17 cellular contexts compared by ENCODE assay signal in genomic region chr3:31766654-31767053, GRCh38.
A peak's percentile ranks its signal among the peaks of the same experiment; 100 is the strongest.
DNase-seq lines count a peak whose midpoint lies in the region; ATAC-seq and TF ChIP-seq lines count a peak whose summit lies in the region.
"Had no signal": no experiment of that assay in that cellular context is flagged by ENCODE, and none has a peak within 500 bp of the region (broad histone marks: within the 10 kb centered on the region; RNA-seq: fewer than 3 reads in every experiment).

No MANE protein-coding gene starts in this region.

- no peak overlapping the region for H3K4me3 ChIP-seq in OCI-LY7 (ENCODE audit: low read depth, low read length, poor library complexity, severe bottlenecking)
- H3K4me3 ChIP-seq: BLaER1 treated with 17β-estradiol and CSF1 and Interleukin-3, amounts not matched to agents 10 nM and 100 nM; GM23248 had no signal

- POLR2A ChIA-PET in OCI-LY7 (lab: Charles Lee) = interaction anchor here (0.6 kb wide), 3 partner anchors 24 to 707 kb away, joined by 3 to 4 read pairs (median 3); no protein-coding TSS in a partner anchor

- H3K36me3 ChIP-seq in OCI-LY7 (ENCODE audit: insufficient read depth, low read length) = peaks cover 66% of the 10 kb centered on the region
- H3K36me3 ChIP-seq: BLaER1 treated with 17β-estradiol and CSF1 and Interleukin-3, amounts not matched to agents 10 nM and 100 nM had no signal

- H3K79me2 ChIP-seq in OCI-LY7 (ENCODE audit: insufficient read depth, low read depth, low read length) = peaks cover 29% of the 10 kb centered on the region; the same call in 1 of the 2 replicates

- TF ChIP-seq CTCF in OCI-LY7 (conservative IDR thresholded peaks at IDR 0.05; ENCODE audit: low read length) = no peak

- intact Hi-C loops in activated CD4-positive, alpha-beta T cell treated with anti-CD3 and anti-CD28 coated beads, Interleukin-2, amount 10 ng/mL, durations not matched to agents 24 days and 14 days (cut with micrococcal nuclease) = loop anchor here (5.0 kb wide), 1 partner anchor 999 kb away; no protein-coding TSS in a partner anchor
- intact Hi-C loops in activated T-helper 1 cell treated with anti-CD3 and anti-CD28 coated beads, Interleukin-12 subunit alpha, Interleukin-12 subunit beta, Interleukin-2, Interleukin-4 antibody, amounts not matched to agents 30 ng/mL and 10 ng/mL and 1 ng/mL, durations not matched to agents 14 hours and 24 hours and 36 hours (cut with micrococcal nuclease) = loop anchor here (5.0 to 10.0 kb wide), 2 partner anchors 922 to 1724 kb away; no protein-coding TSS in a partner anchor
- intact Hi-C loops in OCI-LY7 (cut with micrococcal nuclease; ENCODE audit: unreplicated experiment) = no loop called here

- H3K36me3 Mint-ChIP-seq in activated CD4-positive, alpha-beta T cell treated with anti-CD3 and anti-CD28 coated beads, Interleukin-2, amount 10 ng/mL, durations not matched to agents 24 days and 14 days (ENCODE audit: low read depth) = no peaks in the 10 kb centered on the region
- H3K36me3 Mint-ChIP-seq in activated T-helper 1 cell treated with anti-CD3 and anti-CD28 coated beads, Interleukin-12 subunit alpha, Interleukin-12 subunit beta, Interleukin-2, Interleukin-4 antibody, amounts not matched to agents 30 ng/mL and 10 ng/mL and 1 ng/mL, durations not matched to agents 14 hours and 24 hours and 36 hours (ENCODE audit: low read depth) = peaks cover 2% of the 10 kb centered on the region
- peaks cover 24% of the 10 kb centered on the region for H3K36me3 Mint-ChIP-seq in stimulated activated memory B cell treated with anti-CD40 and anti-IgM and Interleukin-4, amounts not matched to agents 10 μg/mL and 1 μg/mL and 100 μg/mL, for 72 hours
- H3K36me3 Mint-ChIP-seq: CD4-positive, CD25-positive, alpha-beta regulatory T cell had no signal

- H3K4me2 ChIP-seq in OCI-LY7 (ENCODE audit: low read length) = no peak overlapping the region

- no peak overlapping the region for H3K4me3 Mint-ChIP-seq in activated CD4-positive, alpha-beta T cell treated with anti-CD3 and anti-CD28 coated beads, Interleukin-2, amount 10 ng/mL, durations not matched to agents 24 days and 14 days
- H3K4me3 Mint-ChIP-seq in activated T-helper 1 cell treated with anti-CD3 and anti-CD28 coated beads, Interleukin-12 subunit alpha, Interleukin-12 subunit beta, Interleukin-2, Interleukin-4 antibody, amounts not matched to agents 30 ng/mL and 10 ng/mL and 1 ng/mL, durations not matched to agents 14 hours and 24 hours and 36 hours = no peak overlapping the region
- H3K4me3 Mint-ChIP-seq in stimulated activated memory B cell treated with anti-CD40 and anti-IgM and Interleukin-4, amounts not matched to agents 10 μg/mL and 1 μg/mL and 100 μg/mL, for 72 hours = no peak overlapping the region
- H3K4me3 Mint-ChIP-seq: CD4-positive, CD25-positive, alpha-beta regulatory T cell had no signal

- no TSS peak for BruUV-seq in OCI-LY7 (replicated peaks; lab: Mats Ljungman, UMichigan)

- H3K4me1 ChIP-seq in OCI-LY7 (ENCODE audit: insufficient read depth, low read length, poor library complexity, severe bottlenecking) = peaks cover 13% of the 10 kb centered on the region

- H4K20me1 ChIP-seq in OCI-LY7 (ENCODE audit: insufficient read depth, low read length) = no peaks in the 10 kb centered on the region
- H4K20me1 ChIP-seq: BLaER1 treated with 17β-estradiol and CSF1 and Interleukin-3, amounts not matched to agents 10 nM and 100 nM had no signal

- H3K4me1 Mint-ChIP-seq in activated CD4-positive, alpha-beta T cell treated with anti-CD3 and anti-CD28 coated beads, Interleukin-2, amount 10 ng/mL, durations not matched to agents 24 days and 14 days = peaks cover 51% of the 10 kb centered on the region
- peaks cover 77% of the 10 kb centered on the region for H3K4me1 Mint-ChIP-seq in activated T-helper 1 cell treated with anti-CD3 and anti-CD28 coated beads, Interleukin-12 subunit alpha, Interleukin-12 subunit beta, Interleukin-2, Interleukin-4 antibody, amounts not matched to agents 30 ng/mL and 10 ng/mL and 1 ng/mL, durations not matched to agents 14 hours and 24 hours and 36 hours (ENCODE audit: low read depth)
- peaks cover 70% of the 10 kb centered on the region for H3K4me1 Mint-ChIP-seq in stimulated activated memory B cell treated with anti-CD40 and anti-IgM and Interleukin-4, amounts not matched to agents 10 μg/mL and 1 μg/mL and 100 μg/mL, for 72 hours

- peak overlapping the region; percentile 38 for H3K27ac Mint-ChIP-seq in activated CD4-positive, alpha-beta T cell treated with anti-CD3 and anti-CD28 coated beads, Interleukin-2, amount 10 ng/mL, durations not matched to agents 24 days and 14 days
- peak overlapping the region; percentile 62 for H3K27ac Mint-ChIP-seq in activated T-helper 1 cell treated with anti-CD3 and anti-CD28 coated beads, Interleukin-12 subunit alpha, Interleukin-12 subunit beta, Interleukin-2, Interleukin-4 antibody, amounts not matched to agents 30 ng/mL and 10 ng/mL and 1 ng/mL, durations not matched to agents 14 hours and 24 hours and 36 hours
- peak overlapping the region; percentile 9 for H3K27ac Mint-ChIP-seq in stimulated activated memory B cell treated with anti-CD40 and anti-IgM and Interleukin-4, amounts not matched to agents 10 μg/mL and 1 μg/mL and 100 μg/mL, for 72 hours

- no peak overlapping the region for H3K27ac ChIP-seq in OCI-LY7 (ENCODE audit: low read depth, low read length, poor library complexity, severe bottlenecking)
- H3K27ac ChIP-seq: 22Rv1; BLaER1 treated with 17β-estradiol and CSF1 and Interleukin-3, amounts not matched to agents 10 nM and 100 nM; GM23248 had no signal

- no peaks in the 10 kb centered on the region for H3K27me3 Mint-ChIP-seq in activated CD4-positive, alpha-beta T cell treated with anti-CD3 and anti-CD28 coated beads, Interleukin-2, amount 10 ng/mL, durations not matched to agents 24 days and 14 days
- H3K27me3 Mint-ChIP-seq in activated T-helper 1 cell treated with anti-CD3 and anti-CD28 coated beads, Interleukin-12 subunit alpha, Interleukin-12 subunit beta, Interleukin-2, Interleukin-4 antibody, amounts not matched to agents 30 ng/mL and 10 ng/mL and 1 ng/mL, durations not matched to agents 14 hours and 24 hours and 36 hours (ENCODE audit: insufficient read depth) = no peaks in the 10 kb centered on the region
- no peaks in the 10 kb centered on the region for H3K27me3 Mint-ChIP-seq in stimulated activated memory B cell treated with anti-CD40 and anti-IgM and Interleukin-4, amounts not matched to agents 10 μg/mL and 1 μg/mL and 100 μg/mL, for 72 hours
- H3K27me3 Mint-ChIP-seq: CD4-positive, CD25-positive, alpha-beta regulatory T cell had no signal

- CTCF ChIA-PET in OCI-LY7 (lab: Charles Lee; ENCODE audit: unreplicated experiment) = no interaction called here

- no peaks in the 10 kb centered on the region for H3K9me3 ChIP-seq in OCI-LY7 (ENCODE audit: low read length)
- H3K9me3 ChIP-seq: BLaER1 treated with 17β-estradiol and CSF1 and Interleukin-3, amounts not matched to agents 10 nM and 100 nM had no signal

- no peaks in the 10 kb centered on the region for H3K9me2 ChIP-seq in OCI-LY7 (ENCODE audit: insufficient read depth, low read length)

- ATAC-seq in stimulated activated memory B cell treated with anti-CD40 and anti-IgM and Interleukin-4, amounts not matched to agents 10 μg/mL and 1 μg/mL and 100 μg/mL, for 72 hours = no peak
- ATAC-seq in HG03460 (IDR thresholded peaks at IDR 0.05; ENCODE audit: unreplicated experiment) = no peak
- ATAC-seq: HCT116, HepG2 had no signal

- DNase-seq in activated CD4-positive, alpha-beta T cell treated with anti-CD3 and anti-CD28 coated beads, Interleukin-2, amount 10 ng/mL, durations not matched to agents 24 days and 14 days = no peak
- DNase-seq in activated CD4-positive, alpha-beta T cell treated with anti-CD3 and anti-CD28 coated beads, Interleukin-2, amount 50 U/mL, for 4 hours = no peak
- DNase-seq in M059J (ENCODE audit: low read depth) (peak; percentile 35), glomerular visceral epithelial cell (ENCODE audit: extremely low spot score) (no peak), OCI-LY7 (ENCODE audit: low spot score) (no peak)
- DNase-seq in activated T-helper 1 cell treated with anti-CD3 and anti-CD28 coated beads, Interleukin-12 subunit alpha, Interleukin-12 subunit beta, Interleukin-2, Interleukin-4 antibody, amounts not matched to agents 30 ng/mL and 10 ng/mL and 1 ng/mL, durations not matched to agents 14 hours and 24 hours and 36 hours (ENCODE audit: low spot score) = no peak
- DNase-seq: AML-193, DMS53, GF-D8, GM23248 had no signal

- H2AFZ ChIP-seq in OCI-LY7 (ENCODE audit: low read length) = no peak overlapping the region
- H2AFZ ChIP-seq: GM23248 had no signal

- no peaks in the 10 kb centered on the region for H3K9me3 Mint-ChIP-seq in activated CD4-positive, alpha-beta T cell treated with anti-CD3 and anti-CD28 coated beads, Interleukin-2, amount 10 ng/mL, durations not matched to agents 24 days and 14 days
- H3K9me3 Mint-ChIP-seq in activated T-helper 1 cell treated with anti-CD3 and anti-CD28 coated beads, Interleukin-12 subunit alpha, Interleukin-12 subunit beta, Interleukin-2, Interleukin-4 antibody, amounts not matched to agents 30 ng/mL and 10 ng/mL and 1 ng/mL, durations not matched to agents 14 hours and 24 hours and 36 hours = no peaks in the 10 kb centered on the region
- H3K9me3 Mint-ChIP-seq in stimulated activated memory B cell treated with anti-CD40 and anti-IgM and Interleukin-4, amounts not matched to agents 10 μg/mL and 1 μg/mL and 100 μg/mL, for 72 hours = no peaks in the 10 kb centered on the region

Comparison
In these comparisons a context has a peak if more than half of its experiments do, and no peak if none do; other contexts are left out.
1. H3K27ac Mint-ChIP-seq: peak in every context shown above with its lines; median percentile 62 in activated T-helper 1 cell treated with anti-CD3 and anti-CD28 coated beads, Interleukin-12 subunit alpha, Interleukin-12 subunit beta, Interleukin-2, Interleukin-4 antibody, amounts not matched to agents 30 ng/mL and 10 ng/mL and 1 ng/mL, durations not matched to agents 14 hours and 24 hours and 36 hours; 38 in activated CD4-positive, alpha-beta T cell treated with anti-CD3 and anti-CD28 coated beads, Interleukin-2, amount 10 ng/mL, durations not matched to agents 24 days and 14 days; 9 in stimulated activated memory B cell treated with anti-CD40 and anti-IgM and Interleukin-4, amounts not matched to agents 10 μg/mL and 1 μg/mL and 100 μg/mL, for 72 hours.